Comparison of ENCODE assay signal across 21 cellular contexts in genomic region chr14:39393289-39393688, GRCh38. TPM values are rescaled to one million over a fixed set of nuclear protein-coding genes. Genes with fewer than 3 reads are reported as not detected.
DNase-seq lines count a peak whose midpoint lies in the region; ATAC-seq and TF ChIP-seq lines count a peak whose summit lies in the region.
"Had no signal": no experiment of that assay in that cellular context is flagged by ENCODE, and none has a peak within 500 bp of the region (broad histone marks: within the 10 kb centered on the region; RNA-seq: fewer than 3 reads in every experiment).

No MANE protein-coding gene starts in this region.

- CTCF ChIA-PET in mammary epithelial cell (lab: Charles Lee; ENCODE audit: low non-redundant PET): no interaction called here
- CTCF ChIA-PET in naive thymus-derived CD4-positive, alpha-beta T cell (lab: Charles Lee): no interaction called here

- no peak overlapping the region for H3K4me2 ChIP-seq in mammary epithelial cell (ENCODE audit: insufficient read depth, low read depth, low read length)
- H3K4me2 ChIP-seq: A549 had no signal

- no peaks in the 10 kb centered on the region for H4K20me1 ChIP-seq in mammary epithelial cell (ENCODE audit: insufficient read depth, low read length)

- peaks cover 2 to 25% (median 22%) of the 10 kb centered on the region in 5 donors for H3K36me3 Mint-ChIP-seq in naive thymus-derived CD4-positive, alpha-beta T cell

- no peaks in the 10 kb centered on the region for H3K27me3 Mint-ChIP-seq in naive thymus-derived CD4-positive, alpha-beta T cell
- H3K27me3 Mint-ChIP-seq: CD8-positive, alpha-beta memory T cell had no signal

- H3K27ac Mint-ChIP-seq in naive thymus-derived CD4-positive, alpha-beta T cell: no peak overlapping the region
- H3K27ac Mint-ChIP-seq: HFFc6 had no signal

- ATAC-seq in RWPE2 (ENCODE audit: low read depth) (peak; percentile 17; the same call in 2 of the 3 replicates), foreskin keratinocyte (peak; percentile 64), aorta (ENCODE audit: low FRiP score) (no peak)
- ATAC-seq in naive thymus-derived CD4-positive, alpha-beta T cell: no peak
- ATAC-seq: A549 had no signal

- no peak overlapping the region for H2AFZ ChIP-seq in mammary epithelial cell (ENCODE audit: low read depth, low read length)

- no peaks in the 10 kb centered on the region for H3K36me3 ChIP-seq in mammary epithelial cell (ENCODE audit: insufficient read depth, low read length)
- H3K36me3 ChIP-seq in breast epithelium: no peaks in the 10 kb centered on the region
- peaks cover 11% of the 10 kb centered on the region for H3K36me3 ChIP-seq in RWPE2 (ENCODE audit: low read depth)
- peaks cover 0 to 6% (median 0%) of the 10 kb centered on the region in 3 experiments for H3K36me3 ChIP-seq in naive thymus-derived CD4-positive, alpha-beta T cell (ENCODE audit: control insufficient read depth in 2 of 3, insufficient read depth in 3 of 3, low read length in 3 of 3)
- H3K36me3 ChIP-seq in aorta (ENCODE audit: control insufficient read depth in 1 of 2, insufficient read depth in 2 of 2, low read length in 1 of 2): peaks cover 0 to 3% of the 10 kb centered on the region in 2 donors

- H3K27me3 ChIP-seq in mammary epithelial cell (ENCODE audit: insufficient read depth, low read length): no peaks in the 10 kb centered on the region
- H3K27me3 ChIP-seq in breast epithelium: no peaks in the 10 kb centered on the region
- no peaks in the 10 kb centered on the region for H3K27me3 ChIP-seq in RWPE2 (ENCODE audit: insufficient read depth, poor library complexity, severe bottlenecking)
- no peaks in the 10 kb centered on the region for H3K27me3 ChIP-seq in foreskin keratinocyte
- H3K27me3 ChIP-seq in naive thymus-derived CD4-positive, alpha-beta T cell (ENCODE audit: control insufficient read depth in 2 of 2, insufficient read depth in 2 of 2, low read length in 2 of 2): no peaks in the 10 kb centered on the region
- H3K27me3 ChIP-seq in aorta (ENCODE audit: control insufficient read depth in 1 of 2, insufficient read depth in 2 of 2, low read length in 1 of 2): no peaks in the 10 kb centered on the region
- H3K27me3 ChIP-seq: SJCRH30 had no signal

- no peak overlapping the region for H3K27ac ChIP-seq in mammary epithelial cell (ENCODE audit: insufficient read depth, low read depth, low read length)
- H3K27ac ChIP-seq in breast epithelium: no peak overlapping the region
- no peak overlapping the region for H3K27ac ChIP-seq in RWPE2 (ENCODE audit: poor library complexity, severe bottlenecking)
- H3K27ac ChIP-seq in foreskin keratinocyte: no peak overlapping the region
- no peak overlapping the region for H3K27ac ChIP-seq in naive thymus-derived CD4-positive, alpha-beta T cell (ENCODE audit: low read depth, low read length)
- H3K27ac ChIP-seq in aorta (ENCODE audit: low read depth in 1 of 2, low read length in 2 of 2): no peak overlapping the region
- H3K27ac ChIP-seq: A549, SJCRH30 had no signal

- intact Hi-C loops in mammary epithelial cell (cut with micrococcal nuclease): no loop called here
- intact Hi-C loops in breast epithelium (cut with DNase I; ENCODE audit: low total_unique reads): no loop called here
- intact Hi-C loops in naive thymus-derived CD4-positive, alpha-beta T cell (cut with micrococcal nuclease): no loop called here
- intact Hi-C loops in aorta (cut with DNase I): no loop called here

- in situ Hi-C loops in mammary epithelial cell (cut with MboI; ENCODE audit: low sequenced_read_pairs in 2 of 2): no loop called here

- 15% methylated on average over 1 of the region's 1 CpG for WGBS in mammary epithelial cell (ENCODE audit: low coverage, missing lambda C conversion rate)
- WGBS in aorta, 2 donors: 10 to 22% methylated on average over 1 of the region's 1 CpG

- dilution Hi-C loops in mammary epithelial cell (cut with HindIII; ENCODE audit: low sequenced_read_pairs): no loop called here

- H3K4me1 ChIP-seq in mammary epithelial cell (ENCODE audit: insufficient read depth, low read length) (peaks cover 4% of the 10 kb centered on the region), breast epithelium (no peaks in the 10 kb centered on the region), RWPE2 (ENCODE audit: insufficient read depth, poor library complexity, severe bottlenecking) (no peaks in the 10 kb centered on the region), foreskin keratinocyte (peaks cover 6% of the 10 kb centered on the region), aorta (ENCODE audit: control insufficient read depth in 1 of 2, insufficient read depth in 2 of 2, low read length in 2 of 2) (no peaks in the 10 kb centered on the region)
- no peaks in the 10 kb centered on the region for H3K4me1 ChIP-seq in naive thymus-derived CD4-positive, alpha-beta T cell (ENCODE audit: control insufficient read depth in 2 of 2, insufficient read depth in 2 of 2, low read length in 2 of 2)

- no peaks in the 10 kb centered on the region for H3K9me3 ChIP-seq in mammary epithelial cell (replicated peaks; ENCODE audit: insufficient read depth, low read length)
- no peaks in the 10 kb centered on the region for H3K9me3 ChIP-seq in breast epithelium
- H3K9me3 ChIP-seq in RWPE2 (ENCODE audit: severe bottlenecking): no peaks in the 10 kb centered on the region
- H3K9me3 ChIP-seq in naive thymus-derived CD4-positive, alpha-beta T cell (ENCODE audit: control insufficient read depth in 2 of 3, low read length in 3 of 3): no peaks in the 10 kb centered on the region
- no peaks in the 10 kb centered on the region for H3K9me3 ChIP-seq in aorta (ENCODE audit: control insufficient read depth, low read length)
- H3K9me3 ChIP-seq: A549, SJCRH30 had no signal

- H3K4me3 ChIP-seq in mammary epithelial cell (replicated peaks in 1 of 3; ENCODE audit: insufficient read depth in 1 of 3, low read depth in 2 of 3, low read length in 3 of 3) (no peak overlapping the region), breast epithelium (no peak overlapping the region), RWPE2 (ENCODE audit: severe bottlenecking) (no peak overlapping the region), aorta (ENCODE audit: low read length in 2 of 2) (no peak overlapping the region)
- H3K4me3 ChIP-seq in naive thymus-derived CD4-positive, alpha-beta T cell (ENCODE audit: low read length): no peak overlapping the region
- H3K4me3 ChIP-seq: A549, SJCRH30 had no signal

- peaks cover 0 to 11% (median 0%) of the 10 kb centered on the region in 7 donors for H3K4me1 Mint-ChIP-seq in naive thymus-derived CD4-positive, alpha-beta T cell

- POLR2A ChIA-PET in naive thymus-derived CD4-positive, alpha-beta T cell (lab: Charles Lee): interaction anchor here (2.7 kb wide), 1 partner anchor 39 kb away, joined by 11 read pairs; the partner anchor contains the start of gene FBXO33

- TF ChIP-seq POLR2A in breast epithelium (IDR thresholded peaks at IDR 0.05): no peak

- no peaks in the 10 kb centered on the region for H3K79me2 ChIP-seq in mammary epithelial cell (ENCODE audit: insufficient read depth, low read length)

- DNase-seq in mammary epithelial cell (peak; percentile 30), breast epithelium (ENCODE audit: low spot score in 2 of 2) (no peak), RWPE2 (ENCODE audit: low spot score) (no peak), foreskin keratinocyte (peak; percentile 46 to 73), aorta (no peak)
- DNase-seq in naive thymus-derived CD4-positive, alpha-beta T cell: no peak
- no peak for DNase-seq in activated naive CD4-positive, alpha-beta T cell (lab: John Stamatoyannopoulos, UW)
- DNase-seq: C1 segment of cervical spinal cord; CD8-positive, alpha-beta memory T cell; DND-41; H7; HFFc6; IMR-90; NCI-H1417; NCI-H187 treated with DMSO at 0.1 percent for 48 hours; NCI-H2171 treated with DMSO at 0.1 percent for 48 hours; NCI-H446 treated with DMSO at 0.1 percent for 48 hours; NCI-H69; NK-92 treated with Interleukin-12 subunit alpha and Interleukin-12 subunit beta, amount 100 ng/mL, for 24 hours; SJCRH30 had no signal

- TF ChIP-seq CTCF in mammary epithelial cell (conservative IDR thresholded peaks at IDR 0.05 in 1 of 2, IDR thresholded peaks at IDR 0.05 in 1 of 2; ENCODE audit: extremely low read depth in 1 of 2, insufficient read depth in 1 of 2, low read depth in 1 of 2, low read length in 2 of 2) (no peak), breast epithelium (IDR thresholded peaks at IDR 0.05) (no peak), RWPE2 (IDR thresholded peaks at IDR 0.05; ENCODE audit: poor library complexity, severe bottlenecking) (no peak), foreskin keratinocyte (conservative IDR thresholded peaks at IDR 0.05) (no peak)

- no TSS peak for BruUV-seq in mammary epithelial cell (replicated peaks; lab: Mats Ljungman, UMichigan)

- H3K4me3 Mint-ChIP-seq in naive thymus-derived CD4-positive, alpha-beta T cell: no peak overlapping the region
- H3K4me3 Mint-ChIP-seq: CD8-positive, alpha-beta memory T cell; HFFc6 had no signal

- peaks cover 0 to 2% (median 0%) of the 10 kb centered on the region in 11 donors for H3K9me3 Mint-ChIP-seq in naive thymus-derived CD4-positive, alpha-beta T cell
- H3K9me3 Mint-ChIP-seq: CD8-positive, alpha-beta memory T cell; HFFc6 had no signal

- no peak overlapping the region for H3K9ac ChIP-seq in mammary epithelial cell (ENCODE audit: insufficient read depth, low read length)

RNA-seq across cellular contexts. Expression of gene FBXO33, which starts 38.9 kb away (rescaled TPM):
- total RNA-seq in mammary epithelial cell: 10 to 100 TPM in 1 of 2 donors, 1 to 10 TPM in 1; 6.0 to 13.2 TPM
- 6.3 TPM for polyA plus RNA-seq in mammary epithelial cell
- 3.9 TPM for polyA minus RNA-seq in mammary epithelial cell
- total RNA-seq in breast epithelium: 10 to 100 TPM; 14.1 to 21.5 (median 15.8) TPM
- total RNA-seq in foreskin keratinocyte: 9.6 and 9.9 TPM in 2 replicates
- 3.5 and 4.3 TPM in 2 replicates for polyA plus RNA-seq in foreskin keratinocyte
- total RNA-seq in naive thymus-derived CD4-positive, alpha-beta T cell: 10 to 100 TPM; 16.5 to 68.2 (median 27.9) TPM
- 10 to 100 TPM; 17.5 to 19.8 TPM for polyA plus RNA-seq in naive thymus-derived CD4-positive, alpha-beta T cell
- total RNA-seq in aorta: 10 to 100 TPM; 13.0 to 14.3 TPM
- polyA plus RNA-seq in aorta: 1 to 10 TPM; 3.0 to 9.0 TPM

Comparison
In these comparisons a context has a peak if more than half of its experiments do, and no peak if none do; other contexts are left out.
1. DNase-seq: peak in mammary epithelial cell (single experiment) and foreskin keratinocyte (2 of 2); none in breast epithelium (0 of 2), RWPE2 (single experiment), naive thymus-derived CD4-positive, alpha-beta T cell (0 of 9), aorta (0 of 2) and activated naive CD4-positive, alpha-beta T cell (0 of 4).
2. ATAC-seq: peak in RWPE2 (single experiment) and foreskin keratinocyte (single experiment); none in naive thymus-derived CD4-positive, alpha-beta T cell (single experiment) and aorta (single experiment).